24 cellular contexts compared by ENCODE assay signal in the genomic region with DNA sequence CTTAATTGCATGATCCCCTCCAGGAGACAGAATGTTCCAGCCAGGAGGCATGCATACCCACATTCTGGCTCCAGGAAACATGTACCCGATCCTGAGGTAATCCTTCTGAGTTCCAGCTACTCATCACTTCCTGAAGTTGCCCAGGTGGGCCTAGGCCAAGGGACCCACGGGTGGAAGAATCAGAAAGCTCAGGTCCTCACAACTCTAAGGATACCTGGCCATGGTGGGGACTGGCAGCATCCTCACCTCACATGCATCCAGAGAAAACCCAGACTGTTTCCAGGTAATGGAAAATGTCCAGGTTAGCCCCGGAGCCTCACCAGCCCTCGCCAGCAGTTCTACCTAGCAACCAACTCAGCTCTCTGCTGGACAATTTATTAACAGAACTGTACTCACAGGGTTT.
A peak's percentile ranks its signal among the peaks of the same experiment; 100 is the strongest.
DNase-seq lines count a peak whose midpoint lies in the region; ATAC-seq and TF ChIP-seq lines count a peak whose summit lies in the region.
"Had no signal": no experiment of that assay in that cellular context is flagged by ENCODE, and none has a peak within 500 bp of the region (broad histone marks: within the 10 kb centered on the region; RNA-seq: fewer than 3 reads in every experiment).

No MANE protein-coding gene starts in this region.

- no peak overlapping the region for H3K4me3 ChIP-seq in heart left ventricle
- H3K4me3 ChIP-seq in lung: no peak overlapping the region
- H3K4me3 ChIP-seq in thyroid gland (replicated peaks in 1 of 3): no peak overlapping the region
- no peak overlapping the region for H3K4me3 ChIP-seq in esophagus muscularis mucosa
- H3K4me3 ChIP-seq: sigmoid colon, tibial artery had no signal

- 65 to 79% (median 75%) methylated on average over 4 of the region's 4 CpGs for WGBS in heart left ventricle, 4 donors
- WGBS in lung, 2 donors: 72 to 74% methylated on average over 4 of the region's 4 CpGs
- 92 to 93% methylated on average over 3 to 4 of the region's 4 CpGs for WGBS in thyroid gland, 2 donors
- 91% methylated on average over 3 of the region's 4 CpGs for WGBS in esophagus muscularis mucosa

- H3K36me3 ChIP-seq in heart left ventricle (peaks cover 0 to 17% (median 4%) of the 10 kb centered on the region in 9 donors), lung (ENCODE audit: control insufficient read depth in 2 of 2, insufficient read depth in 2 of 2, low read length in 2 of 2) (peaks cover 0 to 1% of the 10 kb centered on the region in 2 donors), thyroid gland (no peaks in the 10 kb centered on the region), esophagus muscularis mucosa (no peaks in the 10 kb centered on the region)
- H3K36me3 ChIP-seq: sigmoid colon, tibial artery had no signal

- ATAC-seq in heart left ventricle (peak in 1 of 4 donors; percentile 9), lung (ENCODE audit: insufficient read depth, low FRiP score) (no peak), HG02623 (IDR thresholded peaks at IDR 0.05; ENCODE audit: unreplicated experiment) (no peak)
- ATAC-seq: activated naive CD4-positive, alpha-beta T cell treated with anti-CD3 and anti-CD28 coated beads, Interleukin-2, amount 50 U/mL, for 72 hours; stimulated activated naive B cell treated with anti-CD40 and anti-IgM and Interleukin-4, amounts not matched to agents 10 μg/mL and 1 μg/mL and 100 μg/mL, for 72 hours had no signal

- H3K4me1 ChIP-seq in heart left ventricle (peaks cover 3 to 59% (median 38%) of the 10 kb centered on the region in 12 donors), lung (ENCODE audit: control insufficient read depth in 2 of 2, insufficient read depth in 2 of 2, low read length in 2 of 2) (peaks cover 18 to 23% of the 10 kb centered on the region in 2 donors), thyroid gland (peaks cover 36 to 45% of the 10 kb centered on the region in 2 donors), esophagus muscularis mucosa (peaks cover 7 to 49% (median 13%) of the 10 kb centered on the region in 4 donors)
- H3K4me1 ChIP-seq: sigmoid colon had no signal

- peaks cover 35% of the 10 kb centered on the region for H3K4me1 Mint-ChIP-seq in activated T-helper 2 cell treated with anti-CD3 and anti-CD28 coated beads, Interferon-gamma antibody, Interleukin-2, Interleukin-4, amounts not matched to agents 10 μg/mL and 5 μg/mL and 100 μg/mL, durations not matched to agents 14 hours and 24 hours and 36 hours (ENCODE audit: low read depth)

- H3K27ac ChIP-seq in heart left ventricle (peak overlapping the region in 11 of 12 donors; percentile 12 to 89 (median 77)), lung (ENCODE audit: low read depth in 1 of 2, low read length in 1 of 2) (peak overlapping the region; percentile 43 to 72), thyroid gland (peak overlapping the region; percentile 27 to 88 (median 79)), esophagus muscularis mucosa (replicated peaks in 1 of 4) (no peak overlapping the region)
- H3K27ac ChIP-seq: HL-60, RWPE1, sigmoid colon, tibial artery had no signal

- no peak overlapping the region for H3K4me3 Mint-ChIP-seq in activated T-helper 2 cell treated with anti-CD3 and anti-CD28 coated beads, Interferon-gamma antibody, Interleukin-2, Interleukin-4, amounts not matched to agents 10 μg/mL and 5 μg/mL and 100 μg/mL, durations not matched to agents 14 hours and 24 hours and 36 hours (ENCODE audit: low read depth)
- H3K4me3 Mint-ChIP-seq: activated CD4-positive, alpha-beta memory T cell treated with anti-CD3 and anti-CD28 coated beads for 36 hours; activated T-cell treated with anti-CD3 and anti-CD28 coated beads, Interleukin-2, amount 50 U/mL, for 24 hours; stimulated activated naive B cell treated with anti-CD40 and anti-IgM and Interleukin-4, amounts not matched to agents 10 μg/mL and 1 μg/mL and 100 μg/mL, for 72 hours; WTC11 had no signal

- peaks cover 4% of the 10 kb centered on the region for H3K27me3 Mint-ChIP-seq in activated T-helper 2 cell treated with anti-CD3 and anti-CD28 coated beads, Interferon-gamma antibody, Interleukin-2, Interleukin-4, amounts not matched to agents 10 μg/mL and 5 μg/mL and 100 μg/mL, durations not matched to agents 14 hours and 24 hours and 36 hours (ENCODE audit: low read depth)
- H3K27me3 Mint-ChIP-seq: activated T-cell treated with anti-CD3 and anti-CD28 coated beads, Interleukin-2, amount 50 U/mL, for 24 hours had no signal

- H3K36me3 Mint-ChIP-seq in activated T-helper 2 cell treated with anti-CD3 and anti-CD28 coated beads, Interferon-gamma antibody, Interleukin-2, Interleukin-4, amounts not matched to agents 10 μg/mL and 5 μg/mL and 100 μg/mL, durations not matched to agents 14 hours and 24 hours and 36 hours (ENCODE audit: low read depth): peaks cover 7% of the 10 kb centered on the region

- TF ChIP-seq POLR2A in heart left ventricle (IDR thresholded peaks at IDR 0.05) (no peak), thyroid gland (IDR thresholded peaks at IDR 0.05) (no peak), esophagus muscularis mucosa (IDR thresholded peaks at IDR 0.05; ENCODE audit: low read depth) (no peak)

- TF ChIP-seq CTCF in heart left ventricle (IDR thresholded peaks at IDR 0.05): no peak
- TF ChIP-seq CTCF in lung (IDR thresholded peaks at IDR 0.05; ENCODE audit: control extremely low read depth, extremely low read depth): no peak
- TF ChIP-seq CTCF in thyroid gland (IDR thresholded peaks at IDR 0.05): no peak
- TF ChIP-seq CTCF in esophagus muscularis mucosa (IDR thresholded peaks at IDR 0.05): no peak

- peak; percentile 0 for DNase-seq in activated T-helper 2 cell treated with anti-CD3 and anti-CD28 coated beads, Interferon-gamma antibody, Interleukin-2, Interleukin-4, amounts not matched to agents 10 μg/mL and 5 μg/mL and 100 μg/mL, durations not matched to agents 14 hours and 24 hours and 36 hours (ENCODE audit: low spot score)
- DNase-seq in heart left ventricle (no peak), lung (ENCODE audit: low spot score) (no peak), thyroid gland (peak; percentile 41 to 43), NCI-H2029 (lab: John Stamatoyannopoulos, UW) (no peak), esophagus muscularis mucosa (ENCODE audit: extremely low spot score) (no peak)
- DNase-seq: activated CD4-positive, alpha-beta memory T cell treated with anti-CD3 and anti-CD28 coated beads for 36 hours; activated T-cell treated with anti-CD3 and anti-CD28 coated beads, Interleukin-2, amount 50 U/mL, for 24 hours; Caco-2; DND-41; glutamatergic neuron; H7; NCI-H1105 treated with DMSO at 0.1 percent for 48 hours; NCI-H2107; NCI-H510A treated with DMSO at 0.1 percent for 48 hours; sigmoid colon; stimulated activated naive B cell treated with anti-CD40 and anti-IgM and Interleukin-4, amounts not matched to agents 10 μg/mL and 1 μg/mL and 100 μg/mL, for 72 hours; T-helper 9 cell; tibial artery had no signal

- H3K27me3 ChIP-seq in heart left ventricle (no peaks in the 10 kb centered on the region), lung (ENCODE audit: control insufficient read depth, insufficient read depth) (no peaks in the 10 kb centered on the region), thyroid gland (no peaks in the 10 kb centered on the region), esophagus muscularis mucosa (peaks cover 0 to 3% (median 0%) of the 10 kb centered on the region in 4 donors)
- H3K27me3 ChIP-seq: sigmoid colon, tibial artery had no signal

- no peak overlapping the region for H3K27ac Mint-ChIP-seq in activated T-helper 2 cell treated with anti-CD3 and anti-CD28 coated beads, Interferon-gamma antibody, Interleukin-2, Interleukin-4, amounts not matched to agents 10 μg/mL and 5 μg/mL and 100 μg/mL, durations not matched to agents 14 hours and 24 hours and 36 hours
- H3K27ac Mint-ChIP-seq: activated naive CD4-positive, alpha-beta T cell treated with anti-CD3 and anti-CD28 coated beads, Interleukin-2, amount 50 U/mL, for 72 hours; activated T-cell treated with anti-CD3 and anti-CD28 coated beads, Interleukin-2, amount 50 U/mL, for 24 hours; WTC11 had no signal

- no peak for TF ChIP-seq EP300 in esophagus muscularis mucosa (IDR thresholded peaks at IDR 0.05)

- H3K9me3 ChIP-seq in heart left ventricle (peaks cover 0 to 11% (median 0%) of the 10 kb centered on the region in 12 donors), lung (ENCODE audit: control insufficient read depth in 2 of 2, insufficient read depth in 1 of 2, low read length in 1 of 2) (peaks cover 0 to 3% of the 10 kb centered on the region in 2 donors), thyroid gland (no peaks in the 10 kb centered on the region), esophagus muscularis mucosa (peaks cover 0 to 6% (median 0%) of the 10 kb centered on the region in 4 donors)
- H3K9me3 ChIP-seq: sigmoid colon had no signal

- H3K9me3 Mint-ChIP-seq in activated T-helper 2 cell treated with anti-CD3 and anti-CD28 coated beads, Interferon-gamma antibody, Interleukin-2, Interleukin-4, amounts not matched to agents 10 μg/mL and 5 μg/mL and 100 μg/mL, durations not matched to agents 14 hours and 24 hours and 36 hours: peaks cover 17% of the 10 kb centered on the region

- intact Hi-C loops in activated T-helper 2 cell treated with anti-CD3 and anti-CD28 coated beads, Interferon-gamma antibody, Interleukin-2, Interleukin-4, amounts not matched to agents 10 μg/mL and 5 μg/mL and 100 μg/mL, durations not matched to agents 14 hours and 24 hours and 36 hours (cut with micrococcal nuclease): no loop called here
- intact Hi-C loops in heart left ventricle (cut with DNase I): loop anchor here in 1 of 10 donors (5.0 kb wide), 1 partner anchor 79 kb away; the partner anchor contains the start of gene DAPK2
- intact Hi-C loops in thyroid gland (cut with DNase I): no loop called here
- intact Hi-C loops in esophagus muscularis mucosa (cut with DNase I): no loop called here

Comparison
In these comparisons a context has a peak if more than half of its experiments do, and no peak if none do; other contexts are left out.
1. DNase-seq: peak in activated T-helper 2 cell treated with anti-CD3 and anti-CD28 coated beads, Interferon-gamma antibody, Interleukin-2, Interleukin-4, amounts not matched to agents 10 μg/mL and 5 μg/mL and 100 μg/mL, durations not matched to agents 14 hours and 24 hours and 36 hours (single experiment) and thyroid gland (2 of 2); none in heart left ventricle (0 of 5), lung (single experiment), NCI-H2029 (single experiment) and esophagus muscularis mucosa (single experiment).
2. H3K27ac ChIP-seq: peak in heart left ventricle (11 of 12), lung (2 of 2) and thyroid gland (3 of 3); none in esophagus muscularis mucosa (0 of 4).